In genomic region chr10:61120805-61121204, GRCh38 we compare ENCODE assay signal across 16 cellular contexts.
DNase-seq lines count a peak whose midpoint lies in the region; ATAC-seq and TF ChIP-seq lines count a peak whose summit lies in the region.
"Had no signal": no experiment of that assay in that cellular context is flagged by ENCODE, and none has a peak within 500 bp of the region (broad histone marks: within the 10 kb centered on the region; RNA-seq: fewer than 3 reads in every experiment).

No MANE protein-coding gene starts in this region.

- no peak overlapping the region for H3K27ac ChIP-seq in right atrium auricular region
- H3K27ac ChIP-seq: body of pancreas, pancreas, upper lobe of right lung had no signal

- H3K4me3 ChIP-seq in right atrium auricular region: no peak overlapping the region
- H3K4me3 ChIP-seq: body of pancreas, pancreas, upper lobe of right lung had no signal

- TF ChIP-seq CTCF in right atrium auricular region (IDR thresholded peaks at IDR 0.05): no peak

- H3K27me3 ChIP-seq in right atrium auricular region: no peaks in the 10 kb centered on the region
- H3K27me3 ChIP-seq: body of pancreas, pancreas, upper lobe of right lung had no signal

- peak; percentile 79 for ATAC-seq in GM18502 (IDR thresholded peaks at IDR 0.05; ENCODE audit: poor library complexity, unreplicated experiment)
- ATAC-seq in GM19463 (IDR thresholded peaks at IDR 0.05; ENCODE audit: unreplicated experiment): peak; percentile 87
- ATAC-seq in HG02759 (IDR thresholded peaks at IDR 0.05; ENCODE audit: unreplicated experiment): peak; percentile 84
- ATAC-seq in HG03457 (IDR thresholded peaks at IDR 0.05; ENCODE audit: unreplicated experiment): peak; percentile 68
- ATAC-seq: body of pancreas, pancreas, upper lobe of right lung had no signal

- DNase-seq in right atrium auricular region (ENCODE audit: low spot score) (no peak), nucleus accumbens (lab: John Stamatoyannopoulos, UW) (no peak), NCI-H1092 (lab: John Stamatoyannopoulos, UW) (no peak)
- no peak for DNase-seq in activated CD8-positive, alpha-beta memory T cell treated with anti-CD3 and anti-CD28 coated beads, Interleukin-2, amount 50 U/mL, for 48 hours
- DNase-seq: ACHN; activated CD4-positive, alpha-beta T cell treated with anti-CD3 and anti-CD28 coated beads, Interleukin-2, amount 50 U/mL, for 48 hours; activated effector memory CD4-positive, alpha-beta T cell treated with Interleukin-2 at 50 U/mL for 16 hours; body of pancreas; immature natural killer cell; midbrain; pancreas; upper lobe of right lung had no signal

- H3K9me3 ChIP-seq in right atrium auricular region: no peaks in the 10 kb centered on the region
- H3K9me3 ChIP-seq: body of pancreas, pancreas, upper lobe of right lung had no signal

- no peaks in the 10 kb centered on the region for H3K36me3 ChIP-seq in right atrium auricular region
- H3K36me3 ChIP-seq: pancreas, upper lobe of right lung had no signal

- H3K4me1 ChIP-seq in right atrium auricular region: no peaks in the 10 kb centered on the region
- H3K4me1 ChIP-seq: body of pancreas, pancreas, upper lobe of right lung had no signal
